In the genomic region with DNA sequence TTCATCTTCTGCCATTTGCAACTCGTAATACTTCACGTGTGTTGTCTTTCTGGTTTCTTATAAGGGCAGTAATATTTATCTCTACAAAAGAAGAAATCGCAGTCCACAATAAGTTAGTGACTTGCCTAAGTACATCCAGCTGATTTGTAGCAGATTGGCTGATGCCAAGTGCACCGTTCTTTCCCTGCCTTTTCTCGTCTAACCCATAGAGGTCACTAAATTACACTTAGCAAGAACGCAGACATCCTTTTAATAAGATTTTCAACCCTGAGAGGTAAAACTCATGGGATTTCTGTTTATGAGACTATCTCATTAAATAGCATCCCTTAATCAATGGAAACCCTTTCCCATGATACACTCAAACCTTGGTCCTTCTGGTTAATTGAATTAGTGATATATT, we compare ENCODE assay signal across 19 cellular contexts.
DNase-seq lines count a peak whose midpoint lies in the region; ATAC-seq and TF ChIP-seq lines count a peak whose summit lies in the region.
"Had no signal": no experiment of that assay in that cellular context is flagged by ENCODE, and none has a peak within 500 bp of the region (broad histone marks: within the 10 kb centered on the region; RNA-seq: fewer than 3 reads in every experiment).

No MANE protein-coding gene starts in this region.

- H3K4me3 ChIP-seq in NB4 (ENCODE audit: low read depth, low read length), result no peak overlapping the region
- H3K4me3 ChIP-seq: coronary artery, esophagus muscularis mucosa, left ventricle myocardium inferior, tibial nerve had no signal

- intact Hi-C loops in left colon (cut with DNase I, micrococcal nuclease), result no loop called here

- ATAC-seq in left colon, result peak; percentile 40
- ATAC-seq: natural killer cell, right cardiac atrium had no signal

- TF ChIP-seq POLR2A in NB4 (IDR thresholded peaks at IDR 0.05; ENCODE audit: extremely low read depth, insufficient read length), result no peak

- peak; percentile 9 for TF ChIP-seq CTCF in NB4 (IDR thresholded peaks at IDR 0.05; ENCODE audit: low read depth, low read length)
- peak; percentile 54; the same call in 1 of the 2 replicates for TF ChIP-seq CTCF in VCaP (conservative IDR thresholded peaks at IDR 0.05)

- DNase-seq in ELF-1 (ENCODE audit: low read depth, low spot score), result peak; percentile 10
- DNase-seq in NB4 (ENCODE audit: low read depth), result peak; percentile 13
- no peak for DNase-seq in left colon
- DNase-seq in middle frontal gyrus (ENCODE audit: extremely low spot score, low spot score), result no peak
- no peak for DNase-seq in stimulated activated CD4-positive, alpha-beta T cell treated with anti-CD3 and anti-CD28 coated beads, Interleukin-1b, Interleukin-23, amount 100 ng/mL, for 48 hours
- no peak for DNase-seq in SIG-M5 treated with dmso at 0.1 percent for 504 hours (lab: John Stamatoyannopoulos, UW; ENCODE audit: unreplicated experiment)
- no peak for DNase-seq in activated T-cell treated with anti-CD3 and anti-CD28 coated beads for 4 hours
- DNase-seq: activated CD4-positive, alpha-beta T cell treated with anti-CD3 and anti-CD28 coated beads, Interleukin-2, amount 50 U/mL, for 4 hours; amygdala; head of caudate nucleus; left ventricle myocardium inferior; MM.1S; natural killer cell; right cardiac atrium; stimulated activated CD4-positive, alpha-beta T cell treated with anti-CD3 and anti-CD28 coated beads, Interleukin-2, amount 100 ng/mL, for 48 hours had no signal

- H3K27ac ChIP-seq in VCaP, result no peak overlapping the region
- H3K27ac ChIP-seq: coronary artery, esophagus muscularis mucosa, left ventricle myocardium inferior, tibial nerve had no signal

Comparison
In these comparisons a context has a peak if more than half of its experiments do, and no peak if none do; other contexts are left out.
1. DNase-seq: peak in ELF-1 (single experiment) and NB4 (single experiment); none in left colon (0 of 2), middle frontal gyrus (single experiment), stimulated activated CD4-positive, alpha-beta T cell treated with anti-CD3 and anti-CD28 coated beads, Interleukin-1b, Interleukin-23, amount 100 ng/mL, for 48 hours (single experiment), SIG-M5 treated with dmso at 0.1 percent for 504 hours (single experiment) and activated T-cell treated with anti-CD3 and anti-CD28 coated beads for 4 hours (single experiment).